Comparison of ENCODE assay signal across 8 cellular contexts in the genomic region with DNA sequence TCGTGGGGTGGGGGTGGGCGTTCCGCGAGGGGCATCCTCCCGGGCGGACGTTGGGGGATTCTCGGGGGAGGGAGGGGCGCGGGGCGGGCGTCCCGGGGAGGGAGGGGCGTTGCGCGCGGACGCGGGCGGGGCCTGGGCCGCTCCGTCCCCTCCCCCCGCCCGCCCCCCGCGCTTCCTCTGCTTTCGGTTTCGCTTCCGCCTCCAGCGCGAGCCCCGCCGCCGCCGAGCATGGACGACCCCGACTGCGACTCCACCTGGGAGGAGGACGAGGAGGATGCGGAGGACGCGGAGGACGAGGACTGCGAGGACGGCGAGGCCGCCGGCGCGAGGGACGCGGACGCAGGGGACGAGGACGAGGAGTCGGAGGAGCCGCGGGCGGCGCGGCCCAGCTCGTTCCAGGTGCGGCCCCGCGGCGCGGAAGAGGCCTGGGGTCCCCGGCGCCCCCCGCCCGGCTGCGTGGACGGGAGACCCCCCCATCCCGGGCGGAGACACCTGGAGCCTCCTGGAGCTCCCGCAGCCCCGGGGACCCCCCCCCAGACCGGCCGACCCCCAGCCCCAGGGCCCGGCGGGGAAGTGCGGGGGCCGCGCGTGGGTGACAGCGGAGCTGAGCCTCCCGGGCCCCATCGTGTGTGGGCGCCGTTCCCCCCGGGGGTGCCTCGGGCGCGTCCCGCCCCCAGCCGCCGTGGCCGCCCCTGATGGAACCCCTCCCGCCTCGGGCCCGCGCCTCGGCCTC. TPM values are rescaled to one million over a fixed set of nuclear protein-coding genes. Genes with fewer than 3 reads are reported as not detected.
A peak's percentile ranks its signal among the peaks of the same experiment; 100 is the strongest.
DNase-seq lines count a peak whose midpoint lies in the region; ATAC-seq and TF ChIP-seq lines count a peak whose summit lies in the region.

TSS of gene OGFR (plus strand) at position 204 of the 733 bp plus-strand sequence. CDS start at position 229, 25 bp downstream.

- ATAC-seq in stimulated activated naive B cell treated with anti-CD40 and anti-IgM and Interleukin-4, amounts not matched to agents 10 μg/mL and 1 μg/mL and 100 μg/mL, for 72 hours (replicated peaks): peak; percentile 60 to 72
- ATAC-seq in HG03442 (IDR thresholded peaks at IDR 0.05; ENCODE audit: unreplicated experiment): no peak

- peaks cover 78% of the 10 kb centered on the region for H3K36me3 Mint-ChIP-seq in Caco-2 (ENCODE audit: insufficient read depth, unreplicated experiment)
- peaks cover 61% of the 10 kb centered on the region for H3K36me3 Mint-ChIP-seq in activated T-cell treated with anti-CD3 and anti-CD28 coated beads, Interleukin-2, amount 50 U/mL, for 24 hours (ENCODE audit: low read depth)
- peaks cover 24 to 42% of the 10 kb centered on the region in 2 donors for H3K36me3 Mint-ChIP-seq in stimulated activated naive B cell treated with anti-CD40 and anti-IgM and Interleukin-4, amounts not matched to agents 10 μg/mL and 1 μg/mL and 100 μg/mL, for 72 hours

- intact Hi-C loops in Caco-2 (cut with micrococcal nuclease; ENCODE audit: unreplicated experiment): loop anchor here (5.0 kb wide), 2 partner anchors 58 to 117 kb away; partner anchors contain the start of gene TCFL5

- H3K4me3 ChIP-seq in Caco-2 (ENCODE audit: low read depth, low read length) (peak within 1 kb of the TSS; percentile 99), NT2/D1 (ENCODE audit: insufficient read length, low read depth) (peak within 1 kb of the TSS; percentile 94), esophagus (ENCODE audit: low read depth in 1 of 2, low read length in 2 of 2) (peak within 1 kb of the TSS; percentile 85 to 99), muscle layer of duodenum (ENCODE audit: low read depth in 1 of 2, low read length in 2 of 2) (peak within 1 kb of the TSS; percentile 66 to 83)

- H3K4me1 ChIP-seq in Caco-2 (peaks cover 14% of the 10 kb centered on the region), NT2/D1 (ENCODE audit: insufficient read depth, insufficient read length) (peaks cover 23% of the 10 kb centered on the region), esophagus (ENCODE audit: control insufficient read depth in 2 of 2, insufficient read depth in 2 of 2, low read length in 1 of 2) (peaks cover 4 to 14% of the 10 kb centered on the region in 2 donors), muscle layer of duodenum (ENCODE audit: control insufficient read depth in 1 of 2, insufficient read depth in 2 of 2, low read length in 2 of 2) (peaks cover 6 to 27% of the 10 kb centered on the region in 2 donors)

- no peaks in the 10 kb centered on the region for H3K9me3 ChIP-seq in Caco-2
- H3K9me3 ChIP-seq in NT2/D1 (ENCODE audit: insufficient read depth, low read length): no peaks in the 10 kb centered on the region
- peaks cover 0 to 2% of the 10 kb centered on the region in 2 donors for H3K9me3 ChIP-seq in esophagus (ENCODE audit: control insufficient read depth in 2 of 2, insufficient read depth in 1 of 2, low read depth in 1 of 2, low read length in 1 of 2)
- no peaks in the 10 kb centered on the region for H3K9me3 ChIP-seq in muscle layer of duodenum (ENCODE audit: control insufficient read depth in 1 of 2, low read length in 2 of 2)

- DNase-seq in Caco-2: peak in 1 of 2 experiments; percentile 82
- no peak for DNase-seq in H4 (ENCODE audit: low spot score)
- DNase-seq in NT2/D1 (ENCODE audit: low read depth, low spot score): no peak
- peak; percentile 83 for DNase-seq in activated T-cell treated with anti-CD3 and anti-CD28 coated beads, Interleukin-2, amount 50 U/mL, for 24 hours
- peak; percentile 59 for DNase-seq in stimulated activated naive B cell treated with anti-CD40 and anti-IgM and Interleukin-4, amounts not matched to agents 10 μg/mL and 1 μg/mL and 100 μg/mL, for 72 hours

- no peaks in the 10 kb centered on the region for H3K27me3 Mint-ChIP-seq in Caco-2 (ENCODE audit: insufficient read depth, unreplicated experiment)
- no peaks in the 10 kb centered on the region for H3K27me3 Mint-ChIP-seq in activated T-cell treated with anti-CD3 and anti-CD28 coated beads, Interleukin-2, amount 50 U/mL, for 24 hours
- H3K27me3 Mint-ChIP-seq in stimulated activated naive B cell treated with anti-CD40 and anti-IgM and Interleukin-4, amounts not matched to agents 10 μg/mL and 1 μg/mL and 100 μg/mL, for 72 hours: no peaks in the 10 kb centered on the region

- H3K27ac ChIP-seq in esophagus (ENCODE audit: low read depth in 2 of 2, low read length in 1 of 2) (peak within 1 kb of the TSS; percentile 69 to 79), muscle layer of duodenum (ENCODE audit: low read length) (peak within 1 kb of the TSS; percentile 23)

- peak within 1 kb of the TSS; percentile 91 for H3K4me3 Mint-ChIP-seq in Caco-2 (ENCODE audit: unreplicated experiment)
- H3K4me3 Mint-ChIP-seq in activated T-cell treated with anti-CD3 and anti-CD28 coated beads, Interleukin-2, amount 50 U/mL, for 24 hours: peak within 1 kb of the TSS; percentile 89
- H3K4me3 Mint-ChIP-seq in stimulated activated naive B cell treated with anti-CD40 and anti-IgM and Interleukin-4, amounts not matched to agents 10 μg/mL and 1 μg/mL and 100 μg/mL, for 72 hours: peak within 1 kb of the TSS; percentile 91 to 97

- H3K27ac Mint-ChIP-seq in Caco-2 (ENCODE audit: unreplicated experiment): peak within 1 kb of the TSS; percentile 80
- peak within 1 kb of the TSS; percentile 95 for H3K27ac Mint-ChIP-seq in activated T-cell treated with anti-CD3 and anti-CD28 coated beads, Interleukin-2, amount 50 U/mL, for 24 hours
- peak within 1 kb of the TSS; percentile 97 for H3K27ac Mint-ChIP-seq in stimulated activated naive B cell treated with anti-CD40 and anti-IgM and Interleukin-4, amounts not matched to agents 10 μg/mL and 1 μg/mL and 100 μg/mL, for 72 hours

- no TSS peak for BruUV-seq in Caco-2 (replicated peaks; lab: Mats Ljungman, UMichigan)

- H3K36me3 ChIP-seq in Caco-2 (ENCODE audit: control insufficient read depth, insufficient read depth, low read length) (peaks cover 23% of the 10 kb centered on the region), NT2/D1 (ENCODE audit: insufficient read depth, insufficient read length, low read length) (peaks cover 60% of the 10 kb centered on the region), esophagus (ENCODE audit: control insufficient read depth in 2 of 2, insufficient read depth in 2 of 2, low read length in 1 of 2) (peaks cover 3 to 29% of the 10 kb centered on the region in 2 donors), muscle layer of duodenum (ENCODE audit: control insufficient read depth in 1 of 2, insufficient read depth in 2 of 2, low read length in 2 of 2) (peaks cover 13 to 31% of the 10 kb centered on the region in 2 donors)

- peaks cover 12% of the 10 kb centered on the region for H3K4me1 Mint-ChIP-seq in Caco-2 (ENCODE audit: low read depth, unreplicated experiment)
- peaks cover 30% of the 10 kb centered on the region for H3K4me1 Mint-ChIP-seq in activated T-cell treated with anti-CD3 and anti-CD28 coated beads, Interleukin-2, amount 50 U/mL, for 24 hours (ENCODE audit: low read depth)
- peaks cover 29 to 39% of the 10 kb centered on the region in 2 donors for H3K4me1 Mint-ChIP-seq in stimulated activated naive B cell treated with anti-CD40 and anti-IgM and Interleukin-4, amounts not matched to agents 10 μg/mL and 1 μg/mL and 100 μg/mL, for 72 hours

- CTCF ChIA-PET in Caco-2 (lab: Charles Lee): interaction anchor here (0.6 to 3.2 kb wide), 9 partner anchors 8 to 208 kb away, joined by 3 to 16 read pairs (median 3); partner anchors contain the start of gene MRGBP

- H3K9me3 Mint-ChIP-seq in Caco-2 (ENCODE audit: unreplicated experiment): no peaks in the 10 kb centered on the region
- no peaks in the 10 kb centered on the region for H3K9me3 Mint-ChIP-seq in activated T-cell treated with anti-CD3 and anti-CD28 coated beads, Interleukin-2, amount 50 U/mL, for 24 hours
- no peaks in the 10 kb centered on the region for H3K9me3 Mint-ChIP-seq in stimulated activated naive B cell treated with anti-CD40 and anti-IgM and Interleukin-4, amounts not matched to agents 10 μg/mL and 1 μg/mL and 100 μg/mL, for 72 hours

- POLR2A ChIA-PET in Caco-2 (lab: Charles Lee): interaction anchor here (0.6 to 2.1 kb wide), 5 partner anchors 9 to 329 kb away, joined by 3 to 17 read pairs (median 8); partner anchors contain the start of genes GATA5 and MRGBP

- H3K27me3 ChIP-seq in Caco-2 (replicated peaks; ENCODE audit: control insufficient read depth, insufficient read depth, low read length) (no peaks in the 10 kb centered on the region), NT2/D1 (ENCODE audit: insufficient read depth, insufficient read length) (peaks cover 10% of the 10 kb centered on the region), esophagus (ENCODE audit: control insufficient read depth in 1 of 2, insufficient read depth in 2 of 2, low read length in 2 of 2) (no peaks in the 10 kb centered on the region), muscle layer of duodenum (ENCODE audit: low read depth, low read length) (no peaks in the 10 kb centered on the region)

- H3K9ac ChIP-seq in NT2/D1 (ENCODE audit: insufficient read length, low read depth): peak within 1 kb of the TSS; percentile 96

- WGBS in esophagus, 2 donors: 0 to 1% methylated on average over 61 to 98 of the region's 103 CpGs

- no peak for TF ChIP-seq CTCF in Caco-2 (IDR thresholded peaks at IDR 0.05; ENCODE audit: insufficient read depth in 1 of 2, low read depth in 1 of 2, low read length in 1 of 2, severe bottlenecking in 1 of 2, unreplicated experiment in 1 of 2)

RNA-seq across cellular contexts. Expression of gene OGFR, which starts in this region (rescaled TPM):
- 78.2 and 84.7 TPM in 2 replicates for total RNA-seq in Caco-2 (2022)
- total RNA-seq in H4 (2014; rRNA removed; shearing (Covaris generic)): 30.9 and 43.8 TPM in 2 replicates
- polyA plus RNA-seq in esophagus: 10 to 100 TPM; 16.9 to 35.6 TPM

Comparison
In these comparisons a context has a peak if more than half of its experiments do, and no peak if none do; other contexts are left out.
1. DNase-seq: peak in activated T-cell treated with anti-CD3 and anti-CD28 coated beads, Interleukin-2, amount 50 U/mL, for 24 hours (single experiment) and stimulated activated naive B cell treated with anti-CD40 and anti-IgM and Interleukin-4, amounts not matched to agents 10 μg/mL and 1 μg/mL and 100 μg/mL, for 72 hours (single experiment); none in H4 (single experiment) and NT2/D1 (single experiment).
2. Peak in every context shown above with its lines, with median percentiles within 50 percentile points of each other: H3K4me3 ChIP-seq, H3K27ac Mint-ChIP-seq and H3K4me3 Mint-ChIP-seq.